Comparison of ENCODE assay signal across 32 cellular contexts in the genomic region with DNA sequence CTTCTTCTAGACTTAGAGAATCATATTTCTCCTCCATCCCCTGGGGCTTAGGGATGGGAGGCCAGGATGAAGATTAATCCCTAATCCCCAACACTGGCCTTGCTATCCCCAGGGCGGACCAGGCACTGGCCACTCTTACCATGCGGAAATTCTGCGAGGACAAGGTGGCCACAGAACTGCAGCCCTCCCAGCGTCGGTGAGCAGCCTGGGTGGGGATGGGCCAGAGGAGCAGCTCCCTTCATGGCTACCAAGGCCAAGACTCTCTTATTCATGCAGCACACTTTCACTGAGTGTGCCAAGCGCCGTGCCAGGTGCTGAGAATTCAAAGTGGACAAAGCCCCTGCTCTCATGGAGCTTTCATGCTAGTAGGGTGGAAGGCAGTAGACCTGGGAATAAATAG. TPM values are rescaled to one million over a fixed set of nuclear protein-coding genes. Genes with fewer than 3 reads are reported as not detected.
DNase-seq lines count a peak whose midpoint lies in the region; ATAC-seq, FAIRE-seq and TF ChIP-seq lines count a peak whose summit lies in the region.
"Had no signal": no experiment of that assay in that cellular context is flagged by ENCODE, and none has a peak within 500 bp of the region (broad histone marks: within the 10 kb centered on the region; RNA-seq: fewer than 3 reads in every experiment).

No MANE protein-coding gene starts in this region.

- intact Hi-C loops in Calu3 (cut with micrococcal nuclease; ENCODE audit: unreplicated experiment) = no loop called here

- BruUV-seq in Calu3 (replicated peaks; lab: Mats Ljungman, UMichigan) = no TSS peak

- no peak overlapping the region for H3K56ac ChIP-seq in H1 (replicated peaks; ENCODE audit: insufficient read length, low read depth, low read length)

- DNase-seq in Calu3 (no peak), Peyer's patch (peak in 2 of 3 donors; percentile 25 to 42), H1 (ENCODE audit: low read depth in 1 of 2, low spot score in 2 of 2) (no peak), osteocyte (ENCODE audit: extremely low spot score, unreplicated experiment) (no peak), mesenchymal stem cell (no peak)
- no peak for DNase-seq in natural killer cell treated with Interleukin-12 subunit alpha and Interleukin-12 subunit beta and Interleukin-15 and Interleukin-18, amount 100 ng/mL, for 72 hours (ENCODE audit: low spot score)
- DNase-seq: activated CD4-positive, alpha-beta T cell treated with anti-CD3 and anti-CD28 coated beads, Interleukin-2, amount 50 U/mL, for 1 hour; activated T-cell treated with anti-CD3 and anti-CD28 coated beads, Interleukin-2, amount 50 U/mL, for 72 hours; Caco-2; DND-41; effector CD8-positive, alpha-beta T cell; foreskin keratinocyte; hippocampal formation; left lung; NCI-H1694 treated with DMSO at 0.1 percent for 48 hours; NCI-H748 treated with DMSO at 0.1 percent for 48 hours; stimulated activated CD4-positive, alpha-beta T cell treated with anti-CD3 and anti-CD28 coated beads, Interleukin-12 subunit alpha, Interleukin-12 subunit beta, amount 100 ng/mL, for 4 hours; stimulated activated CD4-positive, alpha-beta T cell treated with anti-CD3 and anti-CD28 coated beads, Interleukin-4, amount 100 ng/mL, for 24 hours; stimulated activated naive CD4-positive, alpha-beta T cell had no signal

- no peak overlapping the region for H2AFZ ChIP-seq in H1 (ENCODE audit: low read length)
- H2AFZ ChIP-seq in mesenchymal stem cell (ENCODE audit: low read depth, low read length) = no peak overlapping the region

- no peak overlapping the region for H3K4me2 ChIP-seq in H1 (ENCODE audit: insufficient read depth in 1 of 2, low read depth in 2 of 2, low read length in 2 of 2)
- H3K4me2 ChIP-seq in mesenchymal stem cell (ENCODE audit: low read length, poor library complexity, severe bottlenecking) = no peak overlapping the region

- H3K36me3 Mint-ChIP-seq in Calu3 (ENCODE audit: insufficient read depth, unreplicated experiment) = peaks cover 33% of the 10 kb centered on the region
- peaks cover 23% of the 10 kb centered on the region for H3K36me3 Mint-ChIP-seq in osteocyte (ENCODE audit: unreplicated experiment)
- H3K36me3 Mint-ChIP-seq in natural killer cell treated with Interleukin-12 subunit alpha and Interleukin-12 subunit beta and Interleukin-15 and Interleukin-18, amount 100 ng/mL, for 72 hours = no peaks in the 10 kb centered on the region
- H3K36me3 Mint-ChIP-seq: activated CD8-positive, alpha-beta memory T cell treated with anti-CD3 and anti-CD28 coated beads, Interleukin-2, amount 10 ng/mL, durations not matched to agents 7 days and 5 days; activated naive CD4-positive, alpha-beta T cell treated with anti-CD3 and anti-CD28 coated beads, Interleukin-2, amount 50 U/mL, for 24 hours had no signal

- H3K9me3 ChIP-seq in Peyer's patch (no peaks in the 10 kb centered on the region), H1 (ENCODE audit: insufficient read depth in 2 of 2, low read depth in 1 of 2, low read length in 1 of 2) (no peaks in the 10 kb centered on the region), mesenchymal stem cell (ENCODE audit: control insufficient read depth, low read length) (no peaks in the 10 kb centered on the region)
- H3K9me3 ChIP-seq: BLaER1 treated with 17β-estradiol and CSF1 and Interleukin-3, amounts not matched to agents 10 nM and 100 nM; Caco-2; HAP-1; left lung; thoracic aorta had no signal

- H2BK12ac ChIP-seq in H1 (ENCODE audit: low read depth, low read length) (peak overlapping the region; percentile 33; the same call in 1 of the 2 replicates), mesenchymal stem cell (ENCODE audit: low read length in 2 of 2) (peak overlapping the region in 1 of 2 experiments; percentile 30)

- no peak overlapping the region for H4K5ac ChIP-seq in H1 (ENCODE audit: insufficient read length, low read depth, low read length)

- no peak overlapping the region for H3K14ac ChIP-seq in H1 (ENCODE audit: insufficient read length)
- no peak overlapping the region for H3K14ac ChIP-seq in mesenchymal stem cell (ENCODE audit: low read length in 2 of 2)

- peaks cover 0 to 43% (median 12%) of the 10 kb centered on the region in 4 donors for H3K4me1 ChIP-seq in Peyer's patch
- peaks cover 0 to 8% (median 4%) of the 10 kb centered on the region in 4 experiments; a peak in 6 of 7 replicates for H3K4me1 ChIP-seq in H1 (replicated peaks in 1 of 4; ENCODE audit: control insufficient read depth in 3 of 4, insufficient read depth in 4 of 4, low read length in 3 of 4)
- peaks cover 44% of the 10 kb centered on the region for H3K4me1 ChIP-seq in mesenchymal stem cell (ENCODE audit: control insufficient read depth, insufficient read depth, low read depth, low read length)
- H3K4me1 ChIP-seq: foreskin keratinocyte, HAP-1 had no signal

- peaks cover 7 to 9% of the 10 kb centered on the region in 2 experiments for H4K20me1 ChIP-seq in H1 (replicated peaks in 1 of 2; ENCODE audit: control insufficient read depth in 1 of 2, insufficient read depth in 2 of 2, low read length in 2 of 2)

- H3K4me1 Mint-ChIP-seq in Calu3 (ENCODE audit: low read depth, unreplicated experiment) (peaks cover 10% of the 10 kb centered on the region), osteocyte (ENCODE audit: unreplicated experiment) (peaks cover 49% of the 10 kb centered on the region)
- peaks cover 10 to 20% of the 10 kb centered on the region in 2 donors for H3K4me1 Mint-ChIP-seq in natural killer cell treated with Interleukin-12 subunit alpha and Interleukin-12 subunit beta and Interleukin-15 and Interleukin-18, amount 100 ng/mL, for 72 hours (ENCODE audit: low read depth in 2 of 2)

- TF ChIP-seq CTCF in Calu3 (IDR thresholded peaks at IDR 0.05; ENCODE audit: unreplicated experiment) (no peak), Peyer's patch (IDR thresholded peaks at IDR 0.05) (no peak), H1 (IDR thresholded peaks at IDR 0.05; ENCODE audit: control extremely low read depth in 1 of 3, insufficient read depth in 1 of 3, low read depth in 1 of 3, low read length in 3 of 3) (no peak), osteocyte (IDR thresholded peaks at IDR 0.05) (no peak)

- H3K18ac ChIP-seq in H1 (ENCODE audit: extremely low read depth, low read length) (no peak overlapping the region), mesenchymal stem cell (ENCODE audit: low read depth in 1 of 2, low read length in 2 of 2) (peak overlapping the region in 1 of 2 experiments; percentile 54)

- H3K27ac Mint-ChIP-seq in Calu3 (ENCODE audit: unreplicated experiment) = peak overlapping the region; percentile 16
- H3K27ac Mint-ChIP-seq in osteocyte (ENCODE audit: unreplicated experiment) = peak overlapping the region; percentile 23
- no peak overlapping the region for H3K27ac Mint-ChIP-seq in natural killer cell treated with Interleukin-12 subunit alpha and Interleukin-12 subunit beta and Interleukin-15 and Interleukin-18, amount 100 ng/mL, for 72 hours
- H3K27ac Mint-ChIP-seq: activated CD8-positive, alpha-beta memory T cell treated with anti-CD3 and anti-CD28 coated beads, Interleukin-2, amount 10 ng/mL, durations not matched to agents 7 days and 5 days; activated naive CD4-positive, alpha-beta T cell treated with anti-CD3 and anti-CD28 coated beads, Interleukin-2, amount 50 U/mL, for 24 hours; activated T-cell treated with anti-CD3 and anti-CD28 coated beads, Interleukin-2, amount 50 U/mL, for 72 hours; T-helper 2 cell treated with Interferon-gamma antibody and Interleukin-4, amounts not matched to agents 5 μg/mL and 100 μg/mL, for 36 hours had no signal

- H3K79me1 ChIP-seq in H1 (ENCODE audit: low read depth, low read length) (peaks cover 4% of the 10 kb centered on the region; the same call in 1 of the 2 replicates), mesenchymal stem cell (replicated peaks; ENCODE audit: low read length, poor library complexity, severe bottlenecking) (peaks cover 8% of the 10 kb centered on the region)

- no peak for TF ChIP-seq POLR2A in Peyer's patch (IDR thresholded peaks at IDR 0.05)
- TF ChIP-seq POLR2A in H1 (IDR thresholded peaks at IDR 0.05; ENCODE audit: control extremely low read depth in 1 of 2, low read depth in 2 of 2, low read length in 2 of 2) = no peak

- ATAC-seq in HG03342 (IDR thresholded peaks at IDR 0.05; ENCODE audit: unreplicated experiment) (no peak), GM21576 (IDR thresholded peaks at IDR 0.05; ENCODE audit: unreplicated experiment) (no peak)
- no peak for ATAC-seq in natural killer cell treated with Interleukin-12 subunit alpha and Interleukin-12 subunit beta and Interleukin-15 and Interleukin-18, amount 100 ng/mL, for 72 hours
- ATAC-seq: activated CD8-positive, alpha-beta memory T cell treated with anti-CD3 and anti-CD28 coated beads, Interleukin-2, amount 10 ng/mL, durations not matched to agents 7 days and 5 days; activated T-cell treated with anti-CD3 and anti-CD28 coated beads, Interleukin-2, amount 50 U/mL, for 72 hours; foreskin keratinocyte; left lung; SK-N-SH treated with all-trans-retinoic acid at 6 μM for 48 hours had no signal

- H3K9me3 Mint-ChIP-seq in Calu3 (ENCODE audit: low read depth, unreplicated experiment) = no peaks in the 10 kb centered on the region
- H3K9me3 Mint-ChIP-seq in osteocyte (ENCODE audit: unreplicated experiment) = no peaks in the 10 kb centered on the region
- no peaks in the 10 kb centered on the region for H3K9me3 Mint-ChIP-seq in natural killer cell treated with Interleukin-12 subunit alpha and Interleukin-12 subunit beta and Interleukin-15 and Interleukin-18, amount 100 ng/mL, for 72 hours
- H3K9me3 Mint-ChIP-seq: activated naive CD4-positive, alpha-beta T cell treated with anti-CD3 and anti-CD28 coated beads, Interleukin-2, amount 50 U/mL, for 24 hours; activated T-cell treated with anti-CD3 and anti-CD28 coated beads, Interleukin-2, amount 50 U/mL, for 72 hours; T-helper 2 cell treated with Interferon-gamma antibody and Interleukin-4, amounts not matched to agents 5 μg/mL and 100 μg/mL, for 36 hours had no signal

- no peak for TF ChIP-seq EP300 in H1 (IDR thresholded peaks at IDR 0.05; ENCODE audit: borderline replicate concordance in 1 of 2, low read depth in 2 of 2, low read length in 2 of 2)

- H3K23ac ChIP-seq in H1 (ENCODE audit: insufficient read length) = no peak overlapping the region
- H3K23ac ChIP-seq in mesenchymal stem cell (ENCODE audit: low read length in 2 of 2) = no peak overlapping the region

- POLR2A ChIA-PET in H1 (lab: Charles Lee; ENCODE audit: partially characterized antibody) = interaction anchor here (1.2 to 5.9 kb wide), 3 partner anchors 7 to 45 kb away, joined by 3 to 26 read pairs (median 16); a partner anchor contains a TSS

- H3K4ac ChIP-seq in H1 (replicated peaks; ENCODE audit: insufficient read length, low read depth, low read length) (no peak overlapping the region), mesenchymal stem cell (ENCODE audit: low read depth in 1 of 2, low read length in 2 of 2) (no peak overlapping the region)

- H3K36me3 ChIP-seq in Peyer's patch (peaks cover 0 to 26% (median 0%) of the 10 kb centered on the region in 3 donors), H1 (ENCODE audit: control insufficient read depth in 2 of 4, insufficient read depth in 4 of 4, low read length in 3 of 4) (peaks cover 0 to 1% (median 0%) of the 10 kb centered on the region in 4 experiments; a peak in 1 of 8 replicates), mesenchymal stem cell (ENCODE audit: control insufficient read depth in 1 of 2, insufficient read depth in 2 of 2, low read depth in 1 of 2, low read length in 2 of 2) (peaks cover 60 to 79% of the 10 kb centered on the region in 2 experiments)
- H3K36me3 ChIP-seq: BLaER1 treated with 17β-estradiol and CSF1 and Interleukin-3, amounts not matched to agents 10 nM and 100 nM; HAP-1 had no signal

- H2AK5ac ChIP-seq in H1 (ENCODE audit: low read depth, low read length) (no peak overlapping the region), mesenchymal stem cell (ENCODE audit: low read length, severe bottlenecking) (no peak overlapping the region)

- no peak for TF ChIP-seq RAD21 in H1 (IDR thresholded peaks at IDR 0.05 in 1 of 2, conservative IDR thresholded peaks at IDR 0.05 in 1 of 2; ENCODE audit: low read depth in 2 of 2, low read length in 2 of 2)

- H3K27ac ChIP-seq in Peyer's patch (peak overlapping the region in 1 of 4 donors; percentile 23), H1 (ENCODE audit: low read depth, low read length) (no peak overlapping the region), mesenchymal stem cell (ENCODE audit: low read length, poor library complexity, severe bottlenecking) (no peak overlapping the region)
- H3K27ac ChIP-seq: BLaER1 treated with 17β-estradiol and CSF1 and Interleukin-3, amounts not matched to agents 10 nM and 100 nM; foreskin keratinocyte; HL-60; left lung; VCaP had no signal

- no peak overlapping the region for H3K4me3 ChIP-seq in Peyer's patch
- H3K4me3 ChIP-seq in H1 (ENCODE audit: extremely low read depth in 1 of 4, insufficient read depth in 2 of 4, low read depth in 3 of 4, low read length in 4 of 4) = no peak overlapping the region
- no peak overlapping the region for H3K4me3 ChIP-seq in mesenchymal stem cell (ENCODE audit: insufficient read depth in 1 of 2, low read depth in 1 of 2, low read length in 2 of 2)
- H3K4me3 ChIP-seq: BLaER1 treated with 17β-estradiol and CSF1 and Interleukin-3, amounts not matched to agents 10 nM and 100 nM; HAP-1; left lung; thoracic aorta had no signal

- peaks cover 8% of the 10 kb centered on the region for H3K23me2 ChIP-seq in H1 (ENCODE audit: low read depth, low read length)

- H3K27me3 ChIP-seq in Peyer's patch (no peaks in the 10 kb centered on the region), H1 (replicated peaks in 1 of 4; ENCODE audit: control insufficient read depth in 3 of 4, extremely low read depth in 1 of 4, insufficient read depth in 3 of 4, low read length in 3 of 4) (peaks cover 0 to 12% (median 4%) of the 10 kb centered on the region in 4 experiments; a peak in 4 of 7 replicates), mesenchymal stem cell (ENCODE audit: control insufficient read depth in 1 of 2, insufficient read depth in 1 of 2, low read length in 2 of 2) (no peaks in the 10 kb centered on the region)
- H3K27me3 ChIP-seq: BLaER1 treated with 17β-estradiol and CSF1 and Interleukin-3, amounts not matched to agents 10 nM and 100 nM; foreskin keratinocyte; left lung had no signal

- H3K9ac ChIP-seq in H1 (replicated peaks in 1 of 4; ENCODE audit: extremely low read depth in 1 of 4, low read depth in 3 of 4, low read length in 3 of 4) (no peak overlapping the region), mesenchymal stem cell (ENCODE audit: low read length) (no peak overlapping the region)

- H2BK5ac ChIP-seq in H1 (ENCODE audit: low read depth, low read length) = no peak overlapping the region
- H2BK5ac ChIP-seq in mesenchymal stem cell (ENCODE audit: low read depth, low read length, poor library complexity, severe bottlenecking) = no peak overlapping the region

- no peak overlapping the region for H4K8ac ChIP-seq in H1 (ENCODE audit: extremely low read depth, insufficient read depth, low read length)
- no peak overlapping the region for H4K8ac ChIP-seq in mesenchymal stem cell (ENCODE audit: low read length)

- no peak overlapping the region for H2BK120ac ChIP-seq in H1 (replicated peaks; ENCODE audit: low read depth, low read length)
- no peak overlapping the region for H2BK120ac ChIP-seq in mesenchymal stem cell (ENCODE audit: low read depth, low read length)

- no peak for FAIRE-seq in H1 (lab: Jason Lieb, UNC)

- H4K91ac ChIP-seq in H1 (replicated peaks; ENCODE audit: insufficient read length, low read length) = no peak overlapping the region
- no peak overlapping the region for H4K91ac ChIP-seq in mesenchymal stem cell (ENCODE audit: low read length)

- H3K79me2 ChIP-seq in H1 (ENCODE audit: control insufficient read depth in 1 of 2, insufficient read depth in 2 of 2, low read length in 2 of 2) = no peaks in the 10 kb centered on the region

- 86% methylated on average over 7 of the region's 7 CpGs; no CpG with 5 or more reads in 1 of the 2 experiments for WGBS in H1 (ENCODE audit: extremely low coverage in 1 of 2, insufficient coverage in 1 of 2, insufficient read length in 1 of 2, insufficient replicate concordance in 2 of 2, low coverage in 1 of 2, low lambda C conversion rate in 2 of 2, missing lambda C conversion rate in 1 of 2), 2 experiments
- 98% methylated on average over 7 of the region's 7 CpGs for WGBS in mesenchymal stem cell

- H3K27me3 Mint-ChIP-seq in Calu3 (ENCODE audit: unreplicated experiment) (peaks cover 21% of the 10 kb centered on the region), osteocyte (ENCODE audit: unreplicated experiment) (no peaks in the 10 kb centered on the region)
- no peaks in the 10 kb centered on the region for H3K27me3 Mint-ChIP-seq in natural killer cell treated with Interleukin-12 subunit alpha and Interleukin-12 subunit beta and Interleukin-15 and Interleukin-18, amount 100 ng/mL, for 72 hours
- H3K27me3 Mint-ChIP-seq: activated CD8-positive, alpha-beta memory T cell treated with anti-CD3 and anti-CD28 coated beads, Interleukin-2, amount 10 ng/mL, durations not matched to agents 7 days and 5 days; activated naive CD4-positive, alpha-beta T cell treated with anti-CD3 and anti-CD28 coated beads, Interleukin-2, amount 50 U/mL, for 24 hours had no signal

- H2BK20ac ChIP-seq in H1 (ENCODE audit: low read length) = no peak overlapping the region; the same call in 1 of the 2 replicates

- CTCF ChIA-PET in Calu3 (lab: Charles Lee) (interaction anchor here (0.6 kb wide), 1 partner anchor 350 kb away, joined by 3 read pairs; no protein-coding TSS in a partner anchor), H1 (lab: Charles Lee; ENCODE audit: partially characterized antibody) (interaction anchor here (1.1 to 15.7 kb wide), 7 partner anchors 6 to 141 kb away, joined by 3 to 258 read pairs (median 8); a partner anchor contains a TSS)

- H3K4me3 Mint-ChIP-seq in Calu3 (ENCODE audit: low read depth, unreplicated experiment) = no peak overlapping the region
- H3K4me3 Mint-ChIP-seq in osteocyte (ENCODE audit: unreplicated experiment) = no peak overlapping the region
- H3K4me3 Mint-ChIP-seq in natural killer cell treated with Interleukin-12 subunit alpha and Interleukin-12 subunit beta and Interleukin-15 and Interleukin-18, amount 100 ng/mL, for 72 hours = no peak overlapping the region
- H3K4me3 Mint-ChIP-seq: activated CD8-positive, alpha-beta memory T cell treated with anti-CD3 and anti-CD28 coated beads, Interleukin-2, amount 10 ng/mL, durations not matched to agents 7 days and 5 days; activated naive CD4-positive, alpha-beta T cell treated with anti-CD3 and anti-CD28 coated beads, Interleukin-2, amount 50 U/mL, for 24 hours; activated T-cell treated with anti-CD3 and anti-CD28 coated beads, Interleukin-2, amount 50 U/mL, for 72 hours; T-helper 2 cell treated with Interferon-gamma antibody and Interleukin-4, amounts not matched to agents 5 μg/mL and 100 μg/mL, for 36 hours had no signal

- H2BK15ac ChIP-seq in H1 (ENCODE audit: low read length) = 0 out of 2 replicates have a peak overlapping the region, but pooled peaks have one; percentile 61
- no peak overlapping the region for H2BK15ac ChIP-seq in mesenchymal stem cell (ENCODE audit: low read depth, poor library complexity, severe bottlenecking)

RNA-seq across cellular contexts. Expression of a gene that starts 7.0 kb away (rescaled TPM):
- total RNA-seq in Calu3 (2022) = 1.3 and 4.7 TPM in 2 replicates
- total RNA-seq in Peyer's patch = 100 to 1,000 TPM in 3 of 4 donors, 10 to 100 TPM in 1; 29.2 to 274 (median 154) TPM
- total RNA-seq in H1 (2021; fragmentation: NEBNext Ultra II Directional; extraction: Animal tissue kit (Norgen Biotek cat#: 25700)) = 4.7 and 5.8 TPM in 2 replicates
- polyA plus RNA-seq in H1 (2011; rRNA removed) = 2.8 and 5.0 TPM in 2 replicates
- 1.7 TPM for polyA plus RNA-seq in H1 (2011; cell fraction: cytosol; rRNA removed)
- polyA plus RNA-seq in H1 (2011; cell fraction: nucleus; rRNA removed) = 25.7 TPM
- polyA plus RNA-seq in H1 (2012, experiment 1 of 2) = 4.3 to 6.2 TPM (median 4.8 TPM) in 4 replicates
- 2.5 TPM for polyA plus RNA-seq in H1 (2012, experiment 2 of 2)
- 3.7 TPM for polyA plus RNA-seq in H1 (2013, experiment 1 of 2)
- polyA plus RNA-seq in H1 (2013, experiment 2 of 2) = 3.4 TPM
- polyA minus RNA-seq in H1 (2011; rRNA and poly(A)+ RNA removed) = 1.7 and 2.8 TPM in 2 replicates
- polyA minus RNA-seq in H1 (2011; cell fraction: cytosol; rRNA and poly(A)+ RNA removed) = 10.8 TPM
- polyA minus RNA-seq in H1 (2011; cell fraction: nucleus; rRNA and poly(A)+ RNA removed) = 10.6 TPM
- total RNA-seq in osteocyte = 107 and 116 TPM in 2 replicates
- 95.2 TPM for polyA plus RNA-seq in mesenchymal stem cell (2013, experiment 1 of 2)
- 91.2 TPM for polyA plus RNA-seq in mesenchymal stem cell (2013, experiment 2 of 2)
- 1 to 10 TPM; 2.4 to 2.8 TPM for total RNA-seq in natural killer cell treated with Interleukin-12 subunit alpha and Interleukin-12 subunit beta and Interleukin-15 and Interleukin-18, amount 100 ng/mL, for 72 hours

RNA-seq across cellular contexts. Expression of a gene that starts 22.3 kb away (rescaled TPM):
- 12.9 and 14.6 TPM in 2 replicates for total RNA-seq in Calu3 (2022)
- total RNA-seq in Peyer's patch = 10 to 100 TPM; 27.8 to 38.7 (median 34.8) TPM
- 6.6 and 6.8 TPM in 2 replicates for total RNA-seq in H1 (2021; fragmentation: NEBNext Ultra II Directional; extraction: Animal tissue kit (Norgen Biotek cat#: 25700))
- 8.0 and 10.4 TPM in 2 replicates for polyA plus RNA-seq in H1 (2011; rRNA removed)
- polyA plus RNA-seq in H1 (2011; cell fraction: cytosol; rRNA removed) = 7.4 TPM
- polyA plus RNA-seq in H1 (2011; cell fraction: nucleus; rRNA removed) = 10.8 TPM
- polyA plus RNA-seq in H1 (2012, experiment 1 of 2) = 4.9 to 8.7 TPM (median 6.7 TPM) in 4 replicates
- 6.0 TPM for polyA plus RNA-seq in H1 (2012, experiment 2 of 2)
- polyA plus RNA-seq in H1 (2013, experiment 1 of 2) = 3.4 TPM
- 4.0 TPM for polyA plus RNA-seq in H1 (2013, experiment 2 of 2)
- polyA minus RNA-seq in H1 (2011; rRNA and poly(A)+ RNA removed) = 7.9 and 9.9 TPM in 2 replicates
- 4.6 TPM for polyA minus RNA-seq in H1 (2011; cell fraction: cytosol; rRNA and poly(A)+ RNA removed)
- polyA minus RNA-seq in H1 (2011; cell fraction: nucleus; rRNA and poly(A)+ RNA removed) = 7.6 TPM
- total RNA-seq in osteocyte = 28.3 and 29.0 TPM in 2 replicates
- 15.3 TPM for polyA plus RNA-seq in mesenchymal stem cell (2013, experiment 1 of 2)
- 14.7 TPM for polyA plus RNA-seq in mesenchymal stem cell (2013, experiment 2 of 2)
- 10 to 100 TPM; 56.5 to 60.3 TPM for total RNA-seq in natural killer cell treated with Interleukin-12 subunit alpha and Interleukin-12 subunit beta and Interleukin-15 and Interleukin-18, amount 100 ng/mL, for 72 hours

RNA-seq across cellular contexts. Expression of a gene that starts 40.6 kb away (rescaled TPM):
- total RNA-seq in Calu3 (2022) (25.4 and 67.0 TPM in 2 replicates), Peyer's patch (100 to 1,000 TPM in 2 of 4 donors, 10 to 100 TPM in 2; 68.5 to 191 (median 128) TPM), osteocyte (18.8 and 22.3 TPM in 2 replicates)
- 13.7 and 16.4 TPM in 2 replicates for total RNA-seq in H1 (2021; fragmentation: NEBNext Ultra II Directional; extraction: Animal tissue kit (Norgen Biotek cat#: 25700))
- polyA plus RNA-seq in H1 (2011; rRNA removed) = 14.7 and 25.3 TPM in 2 replicates
- polyA plus RNA-seq in H1 (2011; cell fraction: cytosol; rRNA removed) = 15.4 TPM
- 13.2 TPM for polyA plus RNA-seq in H1 (2011; cell fraction: nucleus; rRNA removed)
- 5.3 to 13.0 TPM (median 10.2 TPM) in 4 replicates for polyA plus RNA-seq in H1 (2012, experiment 1 of 2)
- 22.3 TPM for polyA plus RNA-seq in H1 (2012, experiment 2 of 2)
- 8.4 TPM for polyA plus RNA-seq in H1 (2013, experiment 1 of 2)
- 10.8 TPM for polyA plus RNA-seq in H1 (2013, experiment 2 of 2)
- 2.6 and 3.5 TPM in 2 replicates for polyA minus RNA-seq in H1 (2011; rRNA and poly(A)+ RNA removed)
- 2.9 TPM for polyA minus RNA-seq in H1 (2011; cell fraction: cytosol; rRNA and poly(A)+ RNA removed)
- 2.4 TPM for polyA minus RNA-seq in H1 (2011; cell fraction: nucleus; rRNA and poly(A)+ RNA removed)
- polyA plus RNA-seq in mesenchymal stem cell (2013, experiment 1 of 2) = 54.0 TPM
- polyA plus RNA-seq in mesenchymal stem cell (2013, experiment 2 of 2) = 54.6 TPM
- not detected for total RNA-seq in natural killer cell treated with Interleukin-12 subunit alpha and Interleukin-12 subunit beta and Interleukin-15 and Interleukin-18, amount 100 ng/mL, for 72 hours

RNA-seq across cellular contexts. Expression of a gene that starts 46.4 kb away (rescaled TPM):
- total RNA-seq in Calu3 (2022) (not detected in 2 replicates), Peyer's patch (10 to 100 TPM in 3 of 4 donors, not detected in 1; 13.3 to 55.0 (median 34.5) TPM), osteocyte (not detected in 2 replicates)
- total RNA-seq in H1 (2021; fragmentation: NEBNext Ultra II Directional; extraction: Animal tissue kit (Norgen Biotek cat#: 25700)) = not detected in 2 replicates
- 0.08 and 0.13 TPM in 2 replicates for polyA plus RNA-seq in H1 (2011; rRNA removed)
- 0.12 TPM for polyA plus RNA-seq in H1 (2011; cell fraction: cytosol; rRNA removed)
- 0.21 TPM for polyA plus RNA-seq in H1 (2011; cell fraction: nucleus; rRNA removed)
- not detected in 4 replicates for polyA plus RNA-seq in H1 (2012, experiment 1 of 2)
- polyA plus RNA-seq in H1 (2012, experiment 2 of 2) = not detected
- polyA plus RNA-seq in H1 (2013, experiment 1 of 2) = 0.04 TPM
- not detected for polyA plus RNA-seq in H1 (2013, experiment 2 of 2)
- polyA minus RNA-seq in H1 (2011; rRNA and poly(A)+ RNA removed) = not detected in 2 replicates
- polyA minus RNA-seq in H1 (2011; cell fraction: cytosol; rRNA and poly(A)+ RNA removed) = not detected
- polyA minus RNA-seq in H1 (2011; cell fraction: nucleus; rRNA and poly(A)+ RNA removed) = not detected
- 0.03 TPM for polyA plus RNA-seq in mesenchymal stem cell (2013, experiment 1 of 2)
- polyA plus RNA-seq in mesenchymal stem cell (2013, experiment 2 of 2) = not detected
- total RNA-seq in natural killer cell treated with Interleukin-12 subunit alpha and Interleukin-12 subunit beta and Interleukin-15 and Interleukin-18, amount 100 ng/mL, for 72 hours = under 1 TPM in 1 of 2 donors, not detected in 1; 0.26 TPM
- total RNA-seq: foreskin keratinocyte, left lung, LHCN-M2 had no signal
- polyA plus RNA-seq: AG04450, foreskin keratinocyte had no signal

RNA-seq across cellular contexts. Expression of a gene that starts 50.6 kb away (rescaled TPM):
- total RNA-seq in Calu3 (2022) = 242 and 272 TPM in 2 replicates
- total RNA-seq in Peyer's patch = 100 to 1,000 TPM; 234 to 531 (median 250) TPM
- total RNA-seq in H1 (2021; fragmentation: NEBNext Ultra II Directional; extraction: Animal tissue kit (Norgen Biotek cat#: 25700)) = 811 and 816 TPM in 2 replicates
- polyA plus RNA-seq in H1 (2011; rRNA removed) = 269 and 307 TPM in 2 replicates
- polyA plus RNA-seq in H1 (2011; cell fraction: cytosol; rRNA removed) = 530 TPM
- 680 TPM for polyA plus RNA-seq in H1 (2011; cell fraction: nucleus; rRNA removed)
- polyA plus RNA-seq in H1 (2012, experiment 1 of 2) = 514 to 624 TPM (median 554 TPM) in 4 replicates
- 45.7 TPM for polyA plus RNA-seq in H1 (2012, experiment 2 of 2)
- polyA plus RNA-seq in H1 (2013, experiment 1 of 2) = 453 TPM
- polyA plus RNA-seq in H1 (2013, experiment 2 of 2) = 431 TPM
- 939 and 1,134 TPM in 2 replicates for polyA minus RNA-seq in H1 (2011; rRNA and poly(A)+ RNA removed)
- 559 TPM for polyA minus RNA-seq in H1 (2011; cell fraction: cytosol; rRNA and poly(A)+ RNA removed)
- 516 TPM for polyA minus RNA-seq in H1 (2011; cell fraction: nucleus; rRNA and poly(A)+ RNA removed)
- total RNA-seq in osteocyte = 516 and 555 TPM in 2 replicates
- 387 TPM for polyA plus RNA-seq in mesenchymal stem cell (2013, experiment 1 of 2)
- 364 TPM for polyA plus RNA-seq in mesenchymal stem cell (2013, experiment 2 of 2)
- 100 to 1,000 TPM; 340 to 372 TPM for total RNA-seq in natural killer cell treated with Interleukin-12 subunit alpha and Interleukin-12 subunit beta and Interleukin-15 and Interleukin-18, amount 100 ng/mL, for 72 hours

Comparison
In these comparisons a context has a peak if more than half of its experiments do, and no peak if none do; other contexts are left out.
1. DNase-seq: peak in Peyer's patch (2 of 3); none in Calu3 (single experiment), H1 (0 of 2), osteocyte (single experiment), mesenchymal stem cell (single experiment) and natural killer cell treated with Interleukin-12 subunit alpha and Interleukin-12 subunit beta and Interleukin-15 and Interleukin-18, amount 100 ng/mL, for 72 hours (single experiment).
2. H3K27ac Mint-ChIP-seq: peak in Calu3 (single experiment) and osteocyte (single experiment); none in natural killer cell treated with Interleukin-12 subunit alpha and Interleukin-12 subunit beta and Interleukin-15 and Interleukin-18, amount 100 ng/mL, for 72 hours (0 of 2).
3. RNA of a gene that starts 40.6 kb away (total RNA-seq): 68.5 to 191 TPM in Peyer's patch, 25.4 to 67.0 TPM in Calu3, 18.8 to 22.3 TPM in osteocyte and 13.7 to 16.4 TPM in H1; not detected in natural killer cell treated with Interleukin-12 subunit alpha and Interleukin-12 subunit beta and Interleukin-15 and Interleukin-18, amount 100 ng/mL, for 72 hours; every median in the first group is over 10 times any median in the second.